In the genomic region with DNA sequence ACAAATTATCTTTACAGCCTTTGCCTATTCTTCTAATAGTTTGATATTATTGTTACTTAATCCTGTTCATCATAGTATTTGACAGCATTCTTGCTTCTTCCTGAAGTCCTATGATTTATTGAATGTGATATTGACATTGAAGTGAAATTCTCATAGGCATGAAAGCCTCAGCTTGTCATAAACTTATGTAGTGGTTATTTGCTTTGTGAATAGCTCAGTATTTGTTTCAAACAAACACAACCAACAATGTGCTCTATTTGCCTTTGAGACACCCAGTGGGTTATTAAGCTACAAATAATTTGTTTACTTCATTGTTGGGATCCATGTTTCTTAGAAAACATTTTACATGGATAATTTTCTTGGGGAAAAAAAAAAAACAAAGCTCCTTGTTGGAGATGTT, we compare ENCODE assay signal across 1 cellular context.
TF ChIP-seq lines count a peak whose summit lies in the region.

No MANE protein-coding gene starts in this region.

TF ChIP-seq in HepG2, 621 proteins besides CTCF, POLR2A, EP300 and RAD21 (continued from another document and continues in another):
- TF ChIP-seq, protein P1, sequence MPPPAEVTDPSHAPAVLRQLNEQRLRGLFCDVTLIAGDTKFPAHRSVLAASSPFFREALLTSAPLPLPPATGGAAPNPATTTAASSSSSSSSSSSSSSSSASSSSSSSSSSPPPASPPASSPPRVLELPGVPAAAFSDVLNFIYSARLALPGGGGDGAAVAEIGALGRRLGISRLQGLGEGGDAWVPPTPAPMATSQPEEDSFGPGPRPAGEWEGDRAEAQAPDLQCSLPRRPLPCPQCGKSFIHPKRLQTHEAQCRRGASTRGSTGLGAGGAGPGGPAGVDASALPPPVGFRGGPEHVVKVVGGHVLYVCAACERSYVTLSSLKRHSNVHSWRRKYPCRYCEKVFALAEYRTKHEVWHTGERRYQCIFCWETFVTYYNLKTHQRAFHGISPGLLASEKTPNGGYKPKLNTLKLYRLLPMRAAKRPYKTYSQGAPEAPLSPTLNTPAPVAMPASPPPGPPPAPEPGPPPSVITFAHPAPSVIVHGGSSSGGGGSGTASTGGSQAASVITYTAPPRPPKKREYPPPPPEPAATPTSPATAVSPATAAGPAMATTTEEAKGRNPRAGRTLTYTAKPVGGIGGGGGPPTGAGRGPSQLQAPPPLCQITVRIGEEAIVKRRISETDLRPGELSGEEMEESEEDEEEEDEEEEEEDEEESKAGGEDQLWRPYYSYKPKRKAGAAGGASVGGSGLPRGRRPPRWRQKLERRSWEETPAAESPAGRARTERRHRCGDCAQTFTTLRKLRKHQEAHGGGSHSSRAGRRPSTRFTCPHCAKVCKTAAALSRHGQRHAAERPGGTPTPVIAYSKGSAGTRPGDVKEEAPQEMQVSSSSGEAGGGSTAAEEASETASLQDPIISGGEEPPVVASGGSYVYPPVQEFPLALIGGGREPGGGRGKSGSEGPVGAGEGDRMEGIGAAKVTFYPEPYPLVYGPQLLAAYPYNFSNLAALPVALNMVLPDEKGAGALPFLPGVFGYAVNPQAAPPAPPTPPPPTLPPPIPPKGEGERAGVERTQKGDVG (CRISPR knock-in tag; IDR thresholded peaks at IDR 0.05; ENCODE audit: borderline replicate concordance) = no peak
- TF ChIP-seq SP5 (CRISPR knock-in tag; IDR thresholded peaks at IDR 0.05; ENCODE audit: borderline replicate concordance, low read depth) = no peak
- TF ChIP-seq ZNF570 (CRISPR knock-in tag; IDR thresholded peaks at IDR 0.05; ENCODE audit: borderline replicate concordance) = no peak
- TF ChIP-seq ZNF672 (CRISPR knock-in tag; IDR thresholded peaks at IDR 0.05) = no peak
- TF ChIP-seq BCL6 (CRISPR knock-in tag; IDR thresholded peaks at IDR 0.05) = peak; percentile 72
- no peak for TF ChIP-seq ZFAT (CRISPR knock-in tag; conservative IDR thresholded peaks at IDR 0.05)
- TF ChIP-seq HIVEP1 (CRISPR knock-in tag; IDR thresholded peaks at IDR 0.05) = no peak
- TF ChIP-seq, protein P2, sequence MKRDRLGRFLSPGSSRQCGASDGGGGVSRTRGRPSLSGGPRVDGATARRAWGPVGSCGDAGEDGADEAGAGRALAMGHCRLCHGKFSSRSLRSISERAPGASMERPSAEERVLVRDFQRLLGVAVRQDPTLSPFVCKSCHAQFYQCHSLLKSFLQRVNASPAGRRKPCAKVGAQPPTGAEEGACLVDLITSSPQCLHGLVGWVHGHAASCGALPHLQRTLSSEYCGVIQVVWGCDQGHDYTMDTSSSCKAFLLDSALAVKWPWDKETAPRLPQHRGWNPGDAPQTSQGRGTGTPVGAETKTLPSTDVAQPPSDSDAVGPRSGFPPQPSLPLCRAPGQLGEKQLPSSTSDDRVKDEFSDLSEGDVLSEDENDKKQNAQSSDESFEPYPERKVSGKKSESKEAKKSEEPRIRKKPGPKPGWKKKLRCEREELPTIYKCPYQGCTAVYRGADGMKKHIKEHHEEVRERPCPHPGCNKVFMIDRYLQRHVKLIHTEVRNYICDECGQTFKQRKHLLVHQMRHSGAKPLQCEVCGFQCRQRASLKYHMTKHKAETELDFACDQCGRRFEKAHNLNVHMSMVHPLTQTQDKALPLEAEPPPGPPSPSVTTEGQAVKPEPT (CRISPR knock-in tag; IDR thresholded peaks at IDR 0.05; ENCODE audit: low read depth) = no peak
- TF ChIP-seq, protein P3, sequence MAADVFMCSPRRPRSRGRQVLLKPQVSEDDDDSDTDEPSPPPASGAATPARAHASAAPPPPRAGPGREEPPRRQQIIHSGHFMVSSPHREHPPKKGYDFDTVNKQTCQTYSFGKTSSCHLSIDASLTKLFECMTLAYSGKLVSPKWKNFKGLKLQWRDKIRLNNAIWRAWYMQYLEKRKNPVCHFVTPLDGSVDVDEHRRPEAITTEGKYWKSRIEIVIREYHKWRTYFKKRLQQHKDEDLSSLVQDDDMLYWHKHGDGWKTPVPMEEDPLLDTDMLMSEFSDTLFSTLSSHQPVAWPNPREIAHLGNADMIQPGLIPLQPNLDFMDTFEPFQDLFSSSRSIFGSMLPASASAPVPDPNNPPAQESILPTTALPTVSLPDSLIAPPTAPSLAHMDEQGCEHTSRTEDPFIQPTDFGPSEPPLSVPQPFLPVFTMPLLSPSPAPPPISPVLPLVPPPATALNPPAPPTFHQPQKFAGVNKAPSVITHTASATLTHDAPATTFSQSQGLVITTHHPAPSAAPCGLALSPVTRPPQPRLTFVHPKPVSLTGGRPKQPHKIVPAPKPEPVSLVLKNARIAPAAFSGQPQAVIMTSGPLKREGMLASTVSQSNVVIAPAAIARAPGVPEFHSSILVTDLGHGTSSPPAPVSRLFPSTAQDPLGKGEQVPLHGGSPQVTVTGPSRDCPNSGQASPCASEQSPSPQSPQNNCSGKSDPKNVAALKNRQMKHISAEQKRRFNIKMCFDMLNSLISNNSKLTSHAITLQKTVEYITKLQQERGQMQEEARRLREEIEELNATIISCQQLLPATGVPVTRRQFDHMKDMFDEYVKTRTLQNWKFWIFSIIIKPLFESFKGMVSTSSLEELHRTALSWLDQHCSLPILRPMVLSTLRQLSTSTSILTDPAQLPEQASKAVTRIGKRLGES (CRISPR knock-in tag; IDR thresholded peaks at IDR 0.05; ENCODE audit: borderline replicate concordance) = no peak
- TF ChIP-seq HOMEZ (CRISPR knock-in tag; IDR thresholded peaks at IDR 0.05; ENCODE audit: low read depth) = no peak
- TF ChIP-seq TBX3 (IDR thresholded peaks at IDR 0.05; ENCODE audit: borderline replicate concordance) = peak; percentile 97
- no peak for TF ChIP-seq PLRG1 (conservative IDR thresholded peaks at IDR 0.05)
- TF ChIP-seq HMG20A (CRISPR knock-in tag; IDR thresholded peaks at IDR 0.05; ENCODE audit: borderline replicate concordance) = 0 out of 2 replicates have a peak, but pooled peaks have one; percentile 13
- no peak for TF ChIP-seq ETV5 (CRISPR knock-in tag; IDR thresholded peaks at IDR 0.05; ENCODE audit: borderline replicate concordance)
- TF ChIP-seq RARA (CRISPR knock-in tag; IDR thresholded peaks at IDR 0.05) = peak; percentile 44
- no peak for TF ChIP-seq ATF7 (IDR thresholded peaks at IDR 0.05)
- TF ChIP-seq ATF7 (CRISPR knock-in tag; IDR thresholded peaks at IDR 0.05) = no peak
- TF ChIP-seq HHEX (CRISPR knock-in tag; IDR thresholded peaks at IDR 0.05) = peak; percentile 95
- TF ChIP-seq GTF2F1 (IDR thresholded peaks at IDR 0.05; ENCODE audit: low read length) = no peak
- TF ChIP-seq, protein P4, sequence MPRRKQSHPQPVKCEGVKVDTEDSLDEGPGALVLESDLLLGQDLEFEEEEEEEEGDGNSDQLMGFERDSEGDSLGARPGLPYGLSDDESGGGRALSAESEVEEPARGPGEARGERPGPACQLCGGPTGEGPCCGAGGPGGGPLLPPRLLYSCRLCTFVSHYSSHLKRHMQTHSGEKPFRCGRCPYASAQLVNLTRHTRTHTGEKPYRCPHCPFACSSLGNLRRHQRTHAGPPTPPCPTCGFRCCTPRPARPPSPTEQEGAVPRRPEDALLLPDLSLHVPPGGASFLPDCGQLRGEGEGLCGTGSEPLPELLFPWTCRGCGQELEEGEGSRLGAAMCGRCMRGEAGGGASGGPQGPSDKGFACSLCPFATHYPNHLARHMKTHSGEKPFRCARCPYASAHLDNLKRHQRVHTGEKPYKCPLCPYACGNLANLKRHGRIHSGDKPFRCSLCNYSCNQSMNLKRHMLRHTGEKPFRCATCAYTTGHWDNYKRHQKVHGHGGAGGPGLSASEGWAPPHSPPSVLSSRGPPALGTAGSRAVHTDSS (CRISPR knock-in tag; conservative IDR thresholded peaks at IDR 0.05) = no peak
- no peak for TF ChIP-seq PCBP1 (IDR thresholded peaks at IDR 0.05; ENCODE audit: borderline replicate concordance, low read depth, low read length)
- peak; percentile 44; the same call in 1 of the 2 replicates for TF ChIP-seq SOX5 (CRISPR knock-in tag; IDR thresholded peaks at IDR 0.05; ENCODE audit: borderline replicate concordance)
- peak; percentile 87; the same call in 1 of the 2 replicates for TF ChIP-seq FOXA1 (IDR thresholded peaks at IDR 0.05)
- TF ChIP-seq FOXA1 (CRISPR knock-in tag; IDR thresholded peaks at IDR 0.05) = peak; percentile 61
- TF ChIP-seq, protein P5, sequence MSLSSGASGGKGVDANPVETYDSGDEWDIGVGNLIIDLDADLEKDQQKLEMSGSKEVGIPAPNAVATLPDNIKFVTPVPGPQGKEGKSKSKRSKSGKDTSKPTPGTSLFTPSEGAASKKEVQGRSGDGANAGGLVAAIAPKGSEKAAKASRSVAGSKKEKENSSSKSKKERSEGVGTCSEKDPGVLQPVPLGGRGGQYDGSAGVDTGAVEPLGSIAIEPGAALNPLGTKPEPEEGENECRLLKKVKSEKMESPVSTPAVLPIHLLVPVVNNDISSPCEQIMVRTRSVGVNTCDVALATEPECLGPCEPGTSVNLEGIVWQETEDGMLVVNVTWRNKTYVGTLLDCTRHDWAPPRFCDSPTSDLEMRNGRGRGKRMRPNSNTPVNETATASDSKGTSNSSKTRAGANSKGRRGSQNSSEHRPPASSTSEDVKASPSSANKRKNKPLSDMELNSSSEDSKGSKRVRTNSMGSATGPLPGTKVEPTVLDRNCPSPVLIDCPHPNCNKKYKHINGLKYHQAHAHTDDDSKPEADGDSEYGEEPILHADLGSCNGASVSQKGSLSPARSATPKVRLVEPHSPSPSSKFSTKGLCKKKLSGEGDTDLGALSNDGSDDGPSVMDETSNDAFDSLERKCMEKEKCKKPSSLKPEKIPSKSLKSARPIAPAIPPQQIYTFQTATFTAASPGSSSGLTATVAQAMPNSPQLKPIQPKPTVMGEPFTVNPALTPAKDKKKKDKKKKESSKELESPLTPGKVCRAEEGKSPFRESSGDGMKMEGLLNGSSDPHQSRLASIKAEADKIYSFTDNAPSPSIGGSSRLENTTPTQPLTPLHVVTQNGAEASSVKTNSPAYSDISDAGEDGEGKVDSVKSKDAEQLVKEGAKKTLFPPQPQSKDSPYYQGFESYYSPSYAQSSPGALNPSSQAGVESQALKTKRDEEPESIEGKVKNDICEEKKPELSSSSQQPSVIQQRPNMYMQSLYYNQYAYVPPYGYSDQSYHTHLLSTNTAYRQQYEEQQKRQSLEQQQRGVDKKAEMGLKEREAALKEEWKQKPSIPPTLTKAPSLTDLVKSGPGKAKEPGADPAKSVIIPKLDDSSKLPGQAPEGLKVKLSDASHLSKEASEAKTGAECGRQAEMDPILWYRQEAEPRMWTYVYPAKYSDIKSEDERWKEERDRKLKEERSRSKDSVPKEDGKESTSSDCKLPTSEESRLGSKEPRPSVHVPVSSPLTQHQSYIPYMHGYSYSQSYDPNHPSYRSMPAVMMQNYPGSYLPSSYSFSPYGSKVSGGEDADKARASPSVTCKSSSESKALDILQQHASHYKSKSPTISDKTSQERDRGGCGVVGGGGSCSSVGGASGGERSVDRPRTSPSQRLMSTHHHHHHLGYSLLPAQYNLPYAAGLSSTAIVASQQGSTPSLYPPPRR (CRISPR knock-in tag; IDR thresholded peaks at IDR 0.05; ENCODE audit: borderline replicate concordance) = peak; percentile 69; the same call in 1 of the 2 replicates
- TF ChIP-seq TCF7 (IDR thresholded peaks at IDR 0.05; ENCODE audit: low read depth) = peak; percentile 53
- TF ChIP-seq ARID3A (IDR thresholded peaks at IDR 0.05; ENCODE audit: low read depth, low read length) = peak; percentile 83
- no peak for TF ChIP-seq SOX13 (IDR thresholded peaks at IDR 0.05)
- TF ChIP-seq SOX13 (CRISPR knock-in tag; conservative IDR thresholded peaks at IDR 0.05 in 1 of 2, IDR thresholded peaks at IDR 0.05 in 1 of 2) = peak in 1 of 2 experiments; percentile 72; a peak in 1 of 4 replicates
- no peak for TF ChIP-seq ZFP36L2 (CRISPR knock-in tag; IDR thresholded peaks at IDR 0.05)
- no peak for TF ChIP-seq ZSCAN12 (CRISPR knock-in tag; IDR thresholded peaks at IDR 0.05)
- TF ChIP-seq HBP1 (CRISPR knock-in tag; IDR thresholded peaks at IDR 0.05; ENCODE audit: low read depth) = no peak
- no peak for TF ChIP-seq SOX6 (IDR thresholded peaks at IDR 0.05)
- peak; percentile 36; the same call in 1 of the 2 replicates for TF ChIP-seq SOX6 (CRISPR knock-in tag; IDR thresholded peaks at IDR 0.05)
- TF ChIP-seq ASH2L (IDR thresholded peaks at IDR 0.05; ENCODE audit: insufficient read length, low read depth, low read length) = peak; percentile 37
- TF ChIP-seq ZFP36 (IDR thresholded peaks at IDR 0.05; ENCODE audit: borderline replicate concordance, low read depth, low read length, partially characterized antibody) = peak; percentile 71
- no peak for TF ChIP-seq NFKB2 (CRISPR knock-in tag; IDR thresholded peaks at IDR 0.05; ENCODE audit: borderline replicate concordance)
- TF ChIP-seq YEATS4 (CRISPR knock-in tag; IDR thresholded peaks at IDR 0.05; ENCODE audit: borderline replicate concordance) = no peak
- TF ChIP-seq, protein P6, sequence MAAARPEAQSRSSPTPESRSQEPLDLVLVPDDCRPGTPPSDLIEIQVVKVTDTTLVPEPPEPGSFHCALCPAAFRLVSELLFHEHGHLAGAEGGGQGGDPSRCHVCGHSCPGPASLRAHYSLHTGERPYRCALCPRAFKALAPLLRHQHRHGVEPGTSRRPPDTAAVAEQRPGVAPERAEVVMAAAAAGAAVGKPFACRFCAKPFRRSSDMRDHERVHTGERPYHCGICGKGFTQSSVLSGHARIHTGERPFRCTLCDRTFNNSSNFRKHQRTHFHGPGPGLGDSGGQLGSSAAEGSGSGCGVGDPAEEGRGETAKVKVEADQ (CRISPR knock-in tag; IDR thresholded peaks at IDR 0.05; ENCODE audit: borderline replicate concordance) = no peak
- no peak for TF ChIP-seq ZNF510 (CRISPR knock-in tag; IDR thresholded peaks at IDR 0.05; ENCODE audit: low read depth)
